8 cellular contexts compared by ENCODE assay signal in the genomic region with DNA sequence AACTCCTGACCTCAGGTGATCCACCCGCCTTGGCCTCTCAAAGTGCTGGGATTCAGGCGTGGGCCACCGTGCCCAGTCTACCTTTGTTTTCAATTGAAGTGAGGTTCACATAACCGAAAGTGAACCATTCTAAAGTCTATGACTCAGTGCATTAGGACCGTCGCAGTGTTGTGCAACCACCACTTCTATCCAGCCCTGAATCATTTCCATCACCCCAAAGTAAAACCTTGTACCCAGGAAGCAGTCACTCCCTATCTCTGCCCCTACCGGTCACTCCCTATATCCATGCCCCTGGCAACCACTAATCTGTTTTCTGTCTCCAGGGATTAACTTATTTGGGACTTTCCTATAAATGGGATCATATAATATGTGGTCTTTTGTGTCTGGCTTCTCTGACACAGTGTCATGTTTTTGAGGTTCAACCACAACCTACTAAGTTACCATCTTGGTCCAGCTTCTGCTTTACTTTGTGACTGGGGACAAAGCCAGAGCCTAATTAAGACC. TPM values are rescaled to one million over a fixed set of nuclear protein-coding genes. Genes with fewer than 3 reads are reported as not detected.
DNase-seq lines count a peak whose midpoint lies in the region; ATAC-seq and TF ChIP-seq lines count a peak whose summit lies in the region.

No MANE protein-coding gene starts in this region.

- peak overlapping the region; percentile 84 for H3K27ac ChIP-seq in PC-3 (ENCODE audit: low read length)

- H3K27ac Mint-ChIP-seq in naive thymus-derived CD8-positive, alpha-beta T cell: peak overlapping the region in 1 of 10 donors; percentile 80
- H3K27ac Mint-ChIP-seq in immature natural killer cell: no peak overlapping the region

- H3F3A ChIP-seq in PC-3 (ENCODE audit: low read length, unreplicated experiment): peaks cover 4% of the 10 kb centered on the region

- no peaks in the 10 kb centered on the region for H3K27me3 Mint-ChIP-seq in naive thymus-derived CD8-positive, alpha-beta T cell
- H3K27me3 Mint-ChIP-seq in immature natural killer cell (ENCODE audit: low read depth in 3 of 3): peaks cover 0 to 2% (median 0%) of the 10 kb centered on the region in 3 donors

- H3K27me3 ChIP-seq in PC-3 (ENCODE audit: low read length): no peaks in the 10 kb centered on the region

- ATAC-seq in GM18867 (IDR thresholded peaks at IDR 0.05; ENCODE audit: unreplicated experiment) (peak; percentile 49), PC-3 (peak; percentile 74), sciatic nerve (peak; percentile 45), HG02610 (IDR thresholded peaks at IDR 0.05; ENCODE audit: unreplicated experiment) (no peak), HG02840 (IDR thresholded peaks at IDR 0.05; ENCODE audit: low FRiP score, unreplicated experiment) (no peak)
- no peak for ATAC-seq in naive thymus-derived CD8-positive, alpha-beta T cell

- intact Hi-C loops in PC-3 (cut with micrococcal nuclease) (no loop called here), sciatic nerve (cut with DNase I) (no loop called here)

- no peak overlapping the region for H3K4me3 Mint-ChIP-seq in naive thymus-derived CD8-positive, alpha-beta T cell
- H3K4me3 Mint-ChIP-seq in immature natural killer cell: no peak overlapping the region

- peak overlapping the region; percentile 44 for H3K4me2 ChIP-seq in PC-3 (ENCODE audit: low read length)

- no peaks in the 10 kb centered on the region for H3K9me3 Mint-ChIP-seq in naive thymus-derived CD8-positive, alpha-beta T cell
- no peaks in the 10 kb centered on the region for H3K9me3 Mint-ChIP-seq in immature natural killer cell

- H3K79me2 ChIP-seq in PC-3 (ENCODE audit: low read length): no peaks in the 10 kb centered on the region

- no TSS peak for BruUV-seq in PC-3 (replicated peaks; lab: Mats Ljungman, UMichigan)

- H3K9me3 ChIP-seq in PC-3 (ENCODE audit: low read length): no peaks in the 10 kb centered on the region

- H3K9me2 ChIP-seq in PC-3 (replicated peaks; ENCODE audit: low read length): no peaks in the 10 kb centered on the region

- peak; percentile 58; the same call in 1 of the 2 replicates for TF ChIP-seq CTCF in PC-3 (conservative IDR thresholded peaks at IDR 0.05; ENCODE audit: low read depth, low read length)
- peak; percentile 62 for TF ChIP-seq CTCF in epithelial cell of proximal tubule (conservative IDR thresholded peaks at IDR 0.05; ENCODE audit: low read depth, low read length)

- peaks cover 39% of the 10 kb centered on the region for H3K4me1 ChIP-seq in PC-3 (ENCODE audit: insufficient read depth, low read length)

- CTCF ChIA-PET in PC-3 (lab: Charles Lee): no interaction called here

- peaks cover 0 to 3% (median 2%) of the 10 kb centered on the region in 3 donors for H3K36me3 Mint-ChIP-seq in naive thymus-derived CD8-positive, alpha-beta T cell
- no peaks in the 10 kb centered on the region for H3K36me3 Mint-ChIP-seq in immature natural killer cell

- H3K9ac ChIP-seq in PC-3 (ENCODE audit: low read length): peak overlapping the region; percentile 40; the same call in 1 of the 2 replicates

- no peaks in the 10 kb centered on the region for H4K20me1 ChIP-seq in PC-3 (ENCODE audit: low read length)

- POLR2A ChIA-PET in PC-3 (lab: Charles Lee; ENCODE audit: unreplicated experiment): no interaction called here
- POLR2A ChIA-PET in naive thymus-derived CD8-positive, alpha-beta T cell (lab: Charles Lee): no interaction called here

- H2AFZ ChIP-seq in PC-3 (ENCODE audit: low read length): peak overlapping the region; percentile 37; the same call in 1 of the 2 replicates

- H3K36me3 ChIP-seq in PC-3 (ENCODE audit: low read depth, low read length): no peaks in the 10 kb centered on the region

- H3K4me1 Mint-ChIP-seq in naive thymus-derived CD8-positive, alpha-beta T cell: peaks cover 0 to 3% (median 0%) of the 10 kb centered on the region in 4 donors
- no peaks in the 10 kb centered on the region for H3K4me1 Mint-ChIP-seq in immature natural killer cell

- DNase-seq in PC-3 (peak; percentile 96), epithelial cell of proximal tubule (ENCODE audit: low read depth) (peak; percentile 92), sciatic nerve (ENCODE audit: low spot score) (peak; percentile 61), immature natural killer cell (no peak)
- no peak for DNase-seq in naive thymus-derived CD8-positive, alpha-beta T cell

- no peak overlapping the region for H3K4me3 ChIP-seq in PC-3 (ENCODE audit: low read length)
- H3K4me3 ChIP-seq in epithelial cell of proximal tubule (ENCODE audit: low read depth, low read length): no peak overlapping the region

RNA-seq across cellular contexts. Expression of gene CDC42EP4, which starts 28.3 kb away (rescaled TPM):
- total RNA-seq in PC-3 (2014; rRNA removed) (83.1 and 109 TPM in 2 replicates), epithelial cell of proximal tubule (46.8 and 115 TPM in 2 replicates), sciatic nerve (98.8 TPM)
- under 1 TPM; 0.21 to 0.96 TPM for total RNA-seq in naive thymus-derived CD8-positive, alpha-beta T cell
- polyA plus RNA-seq in naive thymus-derived CD8-positive, alpha-beta T cell: under 1 TPM in 1 of 3 donors, not detected in 2; 0.50 TPM
- under 1 TPM in 2 of 3 donors, not detected in 1; 0.26 to 0.41 TPM for polyA plus RNA-seq in immature natural killer cell

Comparison
In these comparisons a context has a peak if more than half of its experiments do, and no peak if none do; other contexts are left out.
1. ATAC-seq: peak in GM18867 (single experiment), PC-3 (single experiment) and sciatic nerve (single experiment); none in HG02610 (single experiment), naive thymus-derived CD8-positive, alpha-beta T cell (0 of 2) and HG02840 (single experiment).
2. DNase-seq: peak in PC-3 (single experiment), epithelial cell of proximal tubule (single experiment) and sciatic nerve (single experiment); none in naive thymus-derived CD8-positive, alpha-beta T cell (0 of 10) and immature natural killer cell (0 of 3).
3. RNA of gene CDC42EP4, which starts 28.3 kb away (total RNA-seq): 46.8 to 115 TPM in epithelial cell of proximal tubule, 98.8 TPM in sciatic nerve (single experiment) and 83.1 to 109 TPM in PC-3; 0.21 to 0.96 TPM in naive thymus-derived CD8-positive, alpha-beta T cell; every median in the first group is over 10 times any median in the second.